ENCODE assay signal across 21 cellular contexts in the genomic region with DNA sequence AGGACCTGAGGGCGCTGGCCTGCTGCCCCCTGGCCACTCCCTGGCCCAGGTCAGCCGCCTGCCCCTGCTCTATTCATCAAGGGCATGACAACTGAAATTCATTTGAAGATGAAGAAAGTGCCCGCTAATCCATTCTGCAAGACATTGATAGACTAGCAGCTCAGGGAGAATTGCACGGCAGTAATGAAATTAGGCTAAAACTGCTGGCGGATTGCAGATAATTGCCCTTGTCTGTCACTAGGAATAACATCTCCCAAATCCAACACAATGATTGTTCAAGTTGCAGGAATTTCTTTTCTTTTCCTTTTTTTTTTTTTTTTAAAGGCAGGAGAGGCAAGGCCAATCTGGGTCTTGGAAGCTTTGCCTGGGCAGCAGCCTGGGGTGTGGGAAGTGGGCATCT.
"Had no signal": no experiment of that assay in that cellular context is flagged by ENCODE, and none has a peak within 500 bp of the region (broad histone marks: within the 10 kb centered on the region; RNA-seq: fewer than 3 reads in every experiment).

No MANE protein-coding gene starts in this region.

- H3K4me1 ChIP-seq: lower lobe of right lung, psoas muscle had no signal

- ATAC-seq: gastroesophageal sphincter; left cardiac atrium; lower lobe of right lung; natural killer cell treated with Interleukin-12 subunit alpha and Interleukin-12 subunit beta and Interleukin-15 and Interleukin-18, amount 100 ng/mL, for 72 hours; right lobe of liver; stimulated activated naive B cell treated with anti-CD40 and anti-IgM and Interleukin-4, amounts not matched to agents 10 μg/mL and 1 μg/mL and 100 μg/mL, for 72 hours; stimulated activated naive CD8-positive, alpha-beta T cell treated with anti-CD3 and anti-CD28 coated beads, Interleukin-15, amount 100 ng/mL, for 72 hours had no signal

- H3K4me3 ChIP-seq: esophagus squamous epithelium, gastroesophageal sphincter, left ventricle myocardium inferior, lower lobe of right lung, psoas muscle, right lobe of liver, spleen had no signal

- H3K27me3 ChIP-seq: right lobe of liver had no signal

- H3K9me3 Mint-ChIP-seq: dendritic cell treated with granulocyte-macrophage colony-stimulating factor and Interleukin-4, amounts not matched to agents 40 ng/mL and 50 ng/mL, for 4 days; immature natural killer cell; memory B cell; natural killer cell treated with Interleukin-12 subunit alpha and Interleukin-12 subunit beta and Interleukin-15 and Interleukin-18, amount 100 ng/mL, for 72 hours; stimulated activated naive B cell treated with anti-CD40 and anti-IgM and Interleukin-4, amounts not matched to agents 10 μg/mL and 1 μg/mL and 100 μg/mL, for 72 hours; stimulated activated naive CD8-positive, alpha-beta T cell treated with anti-CD3 and anti-CD28 coated beads, Interleukin-15, amount 100 ng/mL, for 72 hours; type B pancreatic cell had no signal

- H3K27ac ChIP-seq: esophagus squamous epithelium, gastroesophageal sphincter, left ventricle myocardium inferior, lower lobe of right lung, neutrophil, psoas muscle, right lobe of liver, spleen had no signal

- H3K36me3 ChIP-seq: esophagus squamous epithelium, gastroesophageal sphincter, left ventricle myocardium inferior, lower lobe of right lung, neutrophil, right lobe of liver, spleen had no signal

- DNase-seq: esophagus squamous epithelium; foreskin fibroblast; glutamatergic neuron; immature natural killer cell; left cardiac atrium; left ventricle myocardium inferior; lower lobe of right lung; psoas muscle; right lobe of liver; spleen; stimulated activated CD4-positive, alpha-beta T cell treated with anti-CD3 and anti-CD28 coated beads, Interleukin-15, amount 100 ng/mL, for 24 hours; stimulated activated CD4-positive, alpha-beta T cell treated with anti-CD3 and anti-CD28 coated beads, Interleukin-1b, Interleukin-23, amount 100 ng/mL, for 48 hours; stimulated activated CD4-positive, alpha-beta T cell treated with anti-CD3 and anti-CD28 coated beads, Interleukin-4, amount 100 ng/mL, for 24 hours; stimulated activated naive B cell treated with anti-CD40 and anti-IgM and Interleukin-4, amounts not matched to agents 10 μg/mL and 1 μg/mL and 100 μg/mL, for 72 hours; stimulated activated naive CD8-positive, alpha-beta T cell treated with anti-CD3 and anti-CD28 coated beads, Interleukin-15, amount 100 ng/mL, for 72 hours had no signal

- H3K36me3 Mint-ChIP-seq: immature natural killer cell; memory B cell; natural killer cell treated with Interleukin-12 subunit alpha and Interleukin-12 subunit beta and Interleukin-15 and Interleukin-18, amount 100 ng/mL, for 72 hours; stimulated activated naive B cell treated with anti-CD40 and anti-IgM and Interleukin-4, amounts not matched to agents 10 μg/mL and 1 μg/mL and 100 μg/mL, for 72 hours; type B pancreatic cell had no signal

- H3K27ac Mint-ChIP-seq: dendritic cell treated with granulocyte-macrophage colony-stimulating factor and Interleukin-4, amounts not matched to agents 40 ng/mL and 50 ng/mL, for 4 days; immature natural killer cell; memory B cell; natural killer cell treated with Interleukin-12 subunit alpha and Interleukin-12 subunit beta and Interleukin-15 and Interleukin-18, amount 100 ng/mL, for 72 hours; stimulated activated naive B cell treated with anti-CD40 and anti-IgM and Interleukin-4, amounts not matched to agents 10 μg/mL and 1 μg/mL and 100 μg/mL, for 72 hours; type B pancreatic cell had no signal

- H3K4me1 Mint-ChIP-seq: immature natural killer cell had no signal

- H3K4me3 Mint-ChIP-seq: dendritic cell treated with granulocyte-macrophage colony-stimulating factor and Interleukin-4, amounts not matched to agents 40 ng/mL and 50 ng/mL, for 4 days; immature natural killer cell; memory B cell; natural killer cell treated with Interleukin-12 subunit alpha and Interleukin-12 subunit beta and Interleukin-15 and Interleukin-18, amount 100 ng/mL, for 72 hours; stimulated activated naive B cell treated with anti-CD40 and anti-IgM and Interleukin-4, amounts not matched to agents 10 μg/mL and 1 μg/mL and 100 μg/mL, for 72 hours; stimulated activated naive CD8-positive, alpha-beta T cell treated with anti-CD3 and anti-CD28 coated beads, Interleukin-15, amount 100 ng/mL, for 72 hours; type B pancreatic cell had no signal

- H3K9me3 ChIP-seq: esophagus squamous epithelium, gastroesophageal sphincter, left ventricle myocardium inferior, lower lobe of right lung, neutrophil, psoas muscle, right lobe of liver, spleen had no signal
